ENCODE assay signal across 29 cellular contexts in the genomic region with DNA sequence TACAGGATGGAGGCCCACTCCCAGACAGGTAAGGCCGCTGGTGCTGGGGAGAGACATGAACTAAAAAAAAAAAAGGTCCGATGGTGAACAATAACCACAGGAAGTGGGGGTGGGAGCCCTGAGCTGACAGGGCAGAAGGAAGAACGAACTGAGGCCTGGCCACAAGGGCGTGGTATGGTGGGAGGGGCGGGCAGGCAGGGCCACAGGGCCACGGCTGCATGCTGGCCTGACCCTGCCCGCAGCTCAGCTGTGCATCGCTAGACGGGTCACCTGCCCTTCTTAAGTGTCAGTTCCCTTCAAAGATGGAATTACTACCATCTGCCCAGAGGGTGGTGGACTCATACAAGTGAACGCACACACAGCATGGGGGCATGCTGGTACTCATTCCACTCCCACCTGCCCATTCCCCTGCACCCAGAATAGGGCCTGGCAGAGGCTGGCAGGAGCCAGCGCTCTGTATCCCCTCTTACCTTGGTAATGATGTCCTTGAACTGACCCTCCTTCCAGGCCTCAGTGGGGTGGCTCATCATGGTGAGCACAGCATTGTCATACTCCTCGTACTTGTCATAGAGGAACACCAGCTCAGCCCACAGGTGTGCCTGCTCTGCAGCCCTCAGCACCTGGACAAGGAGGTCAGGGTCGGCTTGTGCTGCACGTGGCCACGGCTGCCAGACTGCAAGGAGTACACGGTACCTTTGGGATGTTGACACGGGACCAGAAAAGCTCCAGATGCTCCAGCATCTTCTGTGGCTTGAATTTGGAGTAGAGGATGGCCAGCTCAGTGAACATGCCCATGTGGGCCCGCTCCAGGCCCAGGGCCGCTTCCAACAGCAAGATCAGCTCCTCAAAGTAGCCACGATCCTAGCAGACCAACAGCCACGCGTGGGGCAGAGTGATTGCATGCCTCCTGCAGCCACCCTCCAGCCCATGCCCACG. TPM values are rescaled to one million over a fixed set of nuclear protein-coding genes. Genes with fewer than 3 reads are reported as not detected.
DNase-seq lines count a peak whose midpoint lies in the region; ATAC-seq, FAIRE-seq and TF ChIP-seq lines count a peak whose summit lies in the region.
"Had no signal": no experiment of that assay in that cellular context is flagged by ENCODE, and none has a peak within 500 bp of the region (broad histone marks: within the 10 kb centered on the region; RNA-seq: fewer than 3 reads in every experiment).

No MANE protein-coding gene starts in this region.

- DNase-seq in activated CD4-positive, CD25-positive, alpha-beta regulatory T cell treated with anti-CD3 and anti-CD28 coated beads, Interleukin-2, amount 50 U/mL, for 72 hours: no peak
- DNase-seq in H7 (peak; percentile 34), astrocyte (ENCODE audit: low read depth) (no peak), posterior vena cava (ENCODE audit: low spot score) (peak; percentile 72), breast epithelium (ENCODE audit: low spot score in 2 of 2) (no peak), adrenal gland (no peak)
- no peak for DNase-seq in stimulated activated naive CD4-positive, alpha-beta T cell treated with Interleukin-2 at 50 U/mL for 16 hours (lab: John Stamatoyannopoulos, UW)
- DNase-seq: activated CD4-positive, alpha-beta T cell treated with anti-CD3 and anti-CD28 coated beads, Interleukin-2, amount 50 U/mL, for 4 hours; COR-L47; esophagus squamous epithelium; GDM1; hippocampal formation; Karpas-422; left lung; mesendoderm; naive B cell; NCI-H1694; NCI-H2171 treated with DMSO at 0.1 percent for 48 hours; NCI-H524 treated with DMSO at 0.1 percent for 48 hours; stimulated activated CD4-positive, alpha-beta T cell treated with anti-CD3 and anti-CD28 coated beads, Interleukin-12 subunit alpha, Interleukin-12 subunit beta, amount 100 ng/mL, for 4 hours; transverse colon had no signal

- H3K9me3 ChIP-seq in astrocyte (ENCODE audit: insufficient read depth, low read depth, low read length): no peaks in the 10 kb centered on the region
- H3K9me3 ChIP-seq in breast epithelium: no peaks in the 10 kb centered on the region
- H3K9me3 ChIP-seq in adrenal gland (replicated peaks in 1 of 3): no peaks in the 10 kb centered on the region
- H3K9me3 ChIP-seq: esophagus squamous epithelium, gastrocnemius medialis, left lung, transverse colon had no signal

- no peaks in the 10 kb centered on the region for H4K20me1 ChIP-seq in astrocyte (ENCODE audit: insufficient read depth, low read length)

- H3K27me3 ChIP-seq in H7 (ENCODE audit: control insufficient read depth, insufficient read depth, low read length) (no peaks in the 10 kb centered on the region), astrocyte (ENCODE audit: insufficient read depth, low read length) (no peaks in the 10 kb centered on the region), breast epithelium (no peaks in the 10 kb centered on the region), adrenal gland (no peaks in the 10 kb centered on the region)
- H3K27me3 ChIP-seq: esophagus squamous epithelium, gastrocnemius medialis, left lung, transverse colon had no signal

- no peak for FAIRE-seq in astrocyte (lab: Jason Lieb, UNC)
- FAIRE-seq: H1 had no signal

- H2AFZ ChIP-seq in astrocyte (ENCODE audit: low read depth, low read length): no peak overlapping the region

- ATAC-seq in activated CD4-positive, CD25-positive, alpha-beta regulatory T cell treated with anti-CD3 and anti-CD28 coated beads, Interleukin-2, amount 50 U/mL, for 24 hours: peak; percentile 32 to 49
- ATAC-seq: left lung had no signal

- no peak overlapping the region for H3K9ac ChIP-seq in astrocyte (ENCODE audit: low read length)

- H3K4me1 Mint-ChIP-seq in astrocyte (ENCODE audit: low read depth, unreplicated experiment): peaks cover 7% of the 10 kb centered on the region

- H3K4me1 ChIP-seq in astrocyte (ENCODE audit: insufficient read depth, low read length) (no peaks in the 10 kb centered on the region), breast epithelium (no peaks in the 10 kb centered on the region), adrenal gland (replicated peaks in 1 of 2) (no peaks in the 10 kb centered on the region)
- H3K4me1 ChIP-seq: esophagus squamous epithelium, gastrocnemius medialis, left lung, transverse colon had no signal

- no peaks in the 10 kb centered on the region for H3K79me2 ChIP-seq in astrocyte (ENCODE audit: insufficient read depth, low read length)

- peak overlapping the region; percentile 40 for H3K4me3 Mint-ChIP-seq in astrocyte (ENCODE audit: unreplicated experiment)
- H3K4me3 Mint-ChIP-seq: naive B cell; T-helper 1 cell treated with Interleukin-12 subunit alpha and Interleukin-12 subunit beta and Interleukin-4 antibody, amounts not matched to agents 30 μg/mL and 1 μg/mL, for 36 hours had no signal

- H3K36me3 ChIP-seq in H7 (replicated peaks; ENCODE audit: control insufficient read depth, insufficient read depth, low read length) (peaks cover 2% of the 10 kb centered on the region; the same call in 1 of the 2 replicates), astrocyte (ENCODE audit: insufficient read depth, low read length) (no peaks in the 10 kb centered on the region), breast epithelium (no peaks in the 10 kb centered on the region), adrenal gland (replicated peaks in 1 of 2) (no peaks in the 10 kb centered on the region)
- H3K36me3 ChIP-seq: transverse colon had no signal

- H3K4me2 ChIP-seq in astrocyte (ENCODE audit: low read length): no peak overlapping the region

- intact Hi-C loops in posterior vena cava (cut with DNase I) (no loop called here), breast epithelium (cut with DNase I; ENCODE audit: low total_unique reads) (no loop called here), adrenal gland (cut with DNase I) (no loop called here)

- H3K36me3 Mint-ChIP-seq in astrocyte (ENCODE audit: low read depth, unreplicated experiment): peaks cover 57% of the 10 kb centered on the region

- peaks cover 2% of the 10 kb centered on the region for H3K9me3 Mint-ChIP-seq in astrocyte (ENCODE audit: unreplicated experiment)
- H3K9me3 Mint-ChIP-seq: T-helper 1 cell treated with Interleukin-12 subunit alpha and Interleukin-12 subunit beta and Interleukin-4 antibody, amounts not matched to agents 30 μg/mL and 1 μg/mL, for 36 hours had no signal

- TF ChIP-seq POLR2A in breast epithelium (IDR thresholded peaks at IDR 0.05): no peak
- no peak for TF ChIP-seq POLR2A in adrenal gland (IDR thresholded peaks at IDR 0.05)

- H3K27me3 Mint-ChIP-seq in astrocyte (ENCODE audit: low read depth, unreplicated experiment): no peaks in the 10 kb centered on the region

- no peak for TF ChIP-seq CTCF in astrocyte (IDR thresholded peaks at IDR 0.05; ENCODE audit: insufficient read depth, low read depth, low read length)
- no peak for TF ChIP-seq CTCF in breast epithelium (IDR thresholded peaks at IDR 0.05)
- TF ChIP-seq CTCF in adrenal gland (IDR thresholded peaks at IDR 0.05): no peak

- H3K4me3 ChIP-seq in H7 (ENCODE audit: insufficient read depth, low read depth, low read length) (no peak overlapping the region), astrocyte (ENCODE audit: insufficient read depth, low read depth, low read length) (no peak overlapping the region), breast epithelium (no peak overlapping the region), adrenal gland (no peak overlapping the region)
- H3K4me3 ChIP-seq: esophagus squamous epithelium, gastrocnemius medialis, left lung, transverse colon had no signal

- no peak overlapping the region for H3K27ac ChIP-seq in astrocyte (ENCODE audit: low read depth, low read length)
- H3K27ac ChIP-seq in breast epithelium: no peak overlapping the region
- no peak overlapping the region for H3K27ac ChIP-seq in adrenal gland
- H3K27ac ChIP-seq: 22Rv1, esophagus squamous epithelium, gastrocnemius medialis, left lung, transverse colon had no signal

- WGBS in adrenal gland, 4 donors: 83 to 86% (median 85%) methylated on average over 15 to 23 of the region's 23 CpGs

- H3K27ac Mint-ChIP-seq in astrocyte (ENCODE audit: unreplicated experiment): no peak overlapping the region
- H3K27ac Mint-ChIP-seq: T-helper 1 cell treated with Interleukin-12 subunit alpha and Interleukin-12 subunit beta and Interleukin-4 antibody, amounts not matched to agents 30 μg/mL and 1 μg/mL, for 36 hours had no signal

RNA-seq across cellular contexts. Expression of gene SLC25A1, which starts 17.5 kb away (rescaled TPM):
- total RNA-seq in H7 (2014; rRNA removed; shearing (Covaris generic)): 171 and 188 TPM in 2 replicates
- total RNA-seq in astrocyte: 84.5 and 97.9 TPM in 2 replicates
- 10 to 100 TPM; 46.2 to 47.8 TPM for total RNA-seq in posterior vena cava
- total RNA-seq in breast epithelium: 100 to 1,000 TPM in 1 of 3 donors, 10 to 100 TPM in 2; 49.2 to 140 (median 50.2) TPM
- total RNA-seq in adrenal gland: 100 to 1,000 TPM in 6 of 8 donors, 10 to 100 TPM in 2; 99.0 to 170 (median 128) TPM
- 10 to 100 TPM; 59.2 to 89.9 (median 71.1) TPM for polyA plus RNA-seq in adrenal gland

RNA-seq across cellular contexts. Expression of gene GSC2, which starts 46.0 kb away (rescaled TPM):
- 0.78 TPM in 1 of 2 replicates, not detected in the other for total RNA-seq in H7 (2014; rRNA removed; shearing (Covaris generic))
- total RNA-seq in astrocyte: not detected in 2 replicates
- not detected for total RNA-seq in posterior vena cava
- not detected for total RNA-seq in breast epithelium
- not detected for total RNA-seq in adrenal gland
- polyA plus RNA-seq in adrenal gland: not detected
- total RNA-seq: cardiac septum, esophagus squamous epithelium, gastrocnemius medialis, left lung, osteocyte, SK-MEL-5, transverse colon had no signal

RNA-seq across cellular contexts. Expression of gene ESS2, which starts 51.6 kb away (rescaled TPM):
- 17.6 and 28.4 TPM in 2 replicates for total RNA-seq in H7 (2014; rRNA removed; shearing (Covaris generic))
- total RNA-seq in astrocyte (16.0 and 16.1 TPM in 2 replicates), posterior vena cava (10 to 100 TPM; 10.2 to 11.5 TPM), breast epithelium (10 to 100 TPM; 12.2 to 17.7 (median 13.8) TPM), adrenal gland (10 to 100 TPM; 12.1 to 20.4 (median 16.2) TPM)
- polyA plus RNA-seq in adrenal gland: 10 to 100 TPM in 2 of 3 donors, 1 to 10 TPM in 1; 4.2 to 36.4 (median 35.0) TPM

Comparison
In these comparisons a context has a peak if more than half of its experiments do, and no peak if none do; other contexts are left out.
1. DNase-seq: peak in H7 (single experiment) and posterior vena cava (single experiment); none in activated CD4-positive, CD25-positive, alpha-beta regulatory T cell treated with anti-CD3 and anti-CD28 coated beads, Interleukin-2, amount 50 U/mL, for 72 hours (single experiment), astrocyte (single experiment), breast epithelium (0 of 2), stimulated activated naive CD4-positive, alpha-beta T cell treated with Interleukin-2 at 50 U/mL for 16 hours (single experiment) and adrenal gland (0 of 7).